2 cellular contexts compared by ENCODE assay signal in the genomic region with DNA sequence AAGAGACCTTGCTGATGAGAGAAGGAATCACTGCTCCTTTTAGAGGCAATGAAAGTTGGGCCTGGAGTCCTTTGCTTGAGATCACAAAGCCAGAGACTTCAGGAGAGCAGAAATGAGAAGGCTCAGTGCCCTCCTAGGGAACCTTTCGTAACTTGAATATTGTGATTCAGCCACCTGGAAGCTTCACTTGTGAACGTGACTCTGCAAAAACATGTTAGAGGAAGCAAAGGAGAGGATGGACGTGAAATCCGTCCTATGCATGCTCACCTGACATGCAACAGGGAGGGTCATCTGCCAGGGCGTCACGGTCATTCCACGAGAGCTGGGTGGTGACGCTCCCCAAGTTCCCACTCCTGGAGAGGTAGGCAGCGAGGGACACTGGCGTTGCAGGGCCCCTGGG.
TF ChIP-seq lines count a peak whose summit lies in the region.

No MANE protein-coding gene starts in this region.

TF ChIP-seq in H1, 55 proteins besides CTCF, POLR2A, EP300 and RAD21:
- TF ChIP-seq CHD1 (IDR thresholded peaks at IDR 0.05; ENCODE audit: low read depth, low read length), result no peak
- TF ChIP-seq HDAC6 (IDR thresholded peaks at IDR 0.05; ENCODE audit: low read depth, low read length), result no peak
- TF ChIP-seq TAF7 (optimal IDR thresholded peaks at IDR 0.05; ENCODE audit: borderline replicate concordance, low read depth, low read length), result no peak
- no peak for TF ChIP-seq YY1 (IDR thresholded peaks at IDR 0.05; ENCODE audit: low read depth, low read length)
- no peak for TF ChIP-seq CTBP2 (IDR thresholded peaks at IDR 0.05; ENCODE audit: borderline replicate concordance, insufficient read depth, insufficient read length, low read length)
- TF ChIP-seq BRCA1 (IDR thresholded peaks at IDR 0.05; ENCODE audit: low read depth, low read length), result no peak
- no peak for TF ChIP-seq FOSL1 (IDR thresholded peaks at IDR 0.05; ENCODE audit: insufficient read depth, low read depth, low read length)

TF ChIP-seq in GM12891, 5 proteins besides CTCF, POLR2A, EP300 and RAD21:
- TF ChIP-seq PAX5 (IDR thresholded peaks at IDR 0.05; ENCODE audit: insufficient read depth, low read length, severe bottlenecking), result no peak
- TF ChIP-seq TAF1 (IDR thresholded peaks at IDR 0.05; ENCODE audit: low read depth, low read length), result no peak
- TF ChIP-seq POU2F2 (IDR thresholded peaks at IDR 0.05; ENCODE audit: low read depth, low read length), result no peak
- no peak for TF ChIP-seq POLR2AphosphoS5 (IDR thresholded peaks at IDR 0.05; ENCODE audit: low read depth, low read length)
- no peak for TF ChIP-seq SPI1 (IDR thresholded peaks at IDR 0.05; ENCODE audit: low read depth, low read length)
